Comparison of ENCODE assay signal across 1 cellular context in the genomic region with DNA sequence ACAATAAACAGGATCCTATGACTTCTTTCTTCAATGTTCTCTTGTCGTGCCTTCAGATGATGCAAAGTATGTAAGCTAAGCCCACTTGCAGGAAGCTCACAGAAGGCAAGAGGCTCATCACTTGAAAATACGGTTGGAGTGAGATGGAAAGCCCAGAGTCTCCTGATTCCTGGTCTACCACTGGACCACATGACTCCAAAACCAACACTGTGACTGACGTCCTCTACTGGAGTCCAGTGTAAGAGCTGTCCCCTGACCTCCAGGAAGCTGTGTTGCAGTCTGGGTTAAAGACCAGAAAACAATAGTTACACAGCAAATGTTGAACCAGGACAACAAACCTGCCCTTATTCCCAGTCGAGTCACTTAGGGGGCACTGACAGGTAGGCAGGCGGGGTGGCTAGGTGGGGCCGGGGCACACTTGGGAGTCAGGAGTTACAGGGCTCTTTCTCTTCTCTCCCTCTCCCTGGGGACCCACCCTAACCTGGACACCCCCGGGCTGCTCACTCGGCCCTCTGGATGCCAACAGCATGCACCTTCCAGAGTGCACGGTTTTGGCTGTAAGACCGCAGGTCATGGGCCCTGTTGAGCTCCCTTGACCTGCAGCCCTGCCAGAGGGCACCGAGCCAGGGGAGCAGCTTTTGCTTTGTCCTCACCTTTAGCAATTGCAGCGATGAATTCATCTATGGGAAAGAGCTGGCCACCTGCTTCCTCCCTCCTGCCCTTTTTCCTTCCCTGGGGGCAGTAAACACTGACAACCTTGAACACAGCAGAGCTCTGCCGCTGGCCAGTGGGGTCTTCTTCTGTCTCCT.
A peak's percentile ranks its signal among the peaks of the same experiment; 100 is the strongest.
TF ChIP-seq lines count a peak whose summit lies in the region.

No MANE protein-coding gene starts in this region.

TF ChIP-seq in HepG2, 621 proteins besides CTCF, POLR2A, EP300 and RAD21 (continued from another document and continues in another):
- TF ChIP-seq, protein P1, sequence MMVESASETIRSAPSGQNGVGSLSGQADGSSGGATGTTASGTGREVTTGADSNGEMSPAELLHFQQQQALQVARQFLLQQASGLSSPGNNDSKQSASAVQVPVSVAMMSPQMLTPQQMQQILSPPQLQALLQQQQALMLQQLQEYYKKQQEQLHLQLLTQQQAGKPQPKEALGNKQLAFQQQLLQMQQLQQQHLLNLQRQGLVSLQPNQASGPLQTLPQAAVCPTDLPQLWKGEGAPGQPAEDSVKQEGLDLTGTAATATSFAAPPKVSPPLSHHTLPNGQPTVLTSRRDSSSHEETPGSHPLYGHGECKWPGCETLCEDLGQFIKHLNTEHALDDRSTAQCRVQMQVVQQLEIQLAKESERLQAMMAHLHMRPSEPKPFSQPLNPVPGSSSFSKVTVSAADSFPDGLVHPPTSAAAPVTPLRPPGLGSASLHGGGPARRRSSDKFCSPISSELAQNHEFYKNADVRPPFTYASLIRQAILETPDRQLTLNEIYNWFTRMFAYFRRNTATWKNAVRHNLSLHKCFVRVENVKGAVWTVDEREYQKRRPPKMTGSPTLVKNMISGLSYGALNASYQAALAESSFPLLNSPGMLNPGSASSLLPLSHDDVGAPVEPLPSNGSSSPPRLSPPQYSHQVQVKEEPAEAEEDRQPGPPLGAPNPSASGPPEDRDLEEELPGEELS (CRISPR knock-in tag; IDR thresholded peaks at IDR 0.05), result 0 out of 2 replicates have a peak, but pooled peaks have one; percentile 32
- TF ChIP-seq, protein P2, sequence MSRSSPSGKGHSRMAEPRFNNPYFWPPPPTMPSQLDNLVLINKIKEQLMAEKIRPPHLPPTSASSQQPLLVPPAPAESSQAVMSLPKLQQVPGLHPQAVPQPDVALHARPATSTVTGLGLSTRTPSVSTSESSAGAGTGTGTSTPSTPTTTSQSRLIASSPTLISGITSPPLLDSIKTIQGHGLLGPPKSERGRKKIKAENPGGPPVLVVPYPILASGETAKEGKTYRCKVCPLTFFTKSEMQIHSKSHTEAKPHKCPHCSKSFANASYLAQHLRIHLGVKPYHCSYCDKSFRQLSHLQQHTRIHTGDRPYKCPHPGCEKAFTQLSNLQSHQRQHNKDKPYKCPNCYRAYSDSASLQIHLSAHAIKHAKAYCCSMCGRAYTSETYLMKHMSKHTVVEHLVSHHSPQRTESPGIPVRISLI (CRISPR knock-in tag; IDR thresholded peaks at IDR 0.05; ENCODE audit: borderline replicate concordance), result peak; percentile 19; the same call in 1 of the 2 replicates
- TF ChIP-seq EZH2 (conservative IDR thresholded peaks at IDR 0.05; ENCODE audit: low read depth, low read length) (no peak), SALL1 (CRISPR knock-in tag; IDR thresholded peaks at IDR 0.05) (peak; percentile 65), CBX2 (IDR thresholded peaks at IDR 0.05; ENCODE audit: low read depth, low read length) (peak; percentile 55; the same call in 1 of the 2 replicates), CBX2 (CRISPR knock-in tag; IDR thresholded peaks at IDR 0.05; ENCODE audit: low read depth) (no peak), CBX5 (CRISPR knock-in tag; IDR thresholded peaks at IDR 0.05; ENCODE audit: borderline replicate concordance) (no peak), ZNF782 (CRISPR knock-in tag; IDR thresholded peaks at IDR 0.05; ENCODE audit: borderline replicate concordance) (peak; percentile 50; the same call in 1 of the 2 replicates), TBX3 (IDR thresholded peaks at IDR 0.05; ENCODE audit: borderline replicate concordance) (no peak), BCL6 (CRISPR knock-in tag; IDR thresholded peaks at IDR 0.05) (peak; percentile 76), ZNF230 (CRISPR knock-in tag; IDR thresholded peaks at IDR 0.05) (peak; percentile 80; the same call in 1 of the 2 replicates), ZNF441 (CRISPR knock-in tag; IDR thresholded peaks at IDR 0.05; ENCODE audit: borderline replicate concordance) (peak; percentile 28; the same call in 1 of the 2 replicates), NONO (IDR thresholded peaks at IDR 0.05) (no peak), NONO (CRISPR knock-in tag; conservative IDR thresholded peaks at IDR 0.05) (0 out of 2 replicates have a peak, but pooled peaks have one; percentile 56), SP2 (CRISPR knock-in tag; IDR thresholded peaks at IDR 0.05) (0 out of 2 replicates have a peak, but pooled peaks have one; percentile 20), ZSCAN30 (CRISPR knock-in tag; IDR thresholded peaks at IDR 0.05) (no peak), ERF (CRISPR knock-in tag; IDR thresholded peaks at IDR 0.05) (0 out of 2 replicates have a peak, but pooled peaks have one; percentile 38), ZNF772 (CRISPR knock-in tag; IDR thresholded peaks at IDR 0.05) (0 out of 2 replicates have a peak, but pooled peaks have one; percentile 16), BRCA1 (CRISPR knock-in tag; IDR thresholded peaks at IDR 0.05) (no peak), KLF12 (CRISPR knock-in tag; IDR thresholded peaks at IDR 0.05; ENCODE audit: borderline replicate concordance) (peak; percentile 83; the same call in 1 of the 2 replicates), SRSF1 (optimal IDR thresholded peaks at IDR 0.05; ENCODE audit: low read depth, low read length) (no peak), ZNF160 (CRISPR knock-in tag; IDR thresholded peaks at IDR 0.05) (peak; percentile 48; the same call in 1 of the 2 replicates), SRSF9 (IDR thresholded peaks at IDR 0.05; ENCODE audit: borderline replicate concordance, insufficient read depth, low read depth, low read length, poor library complexity, severe bottlenecking) (no peak), NCOA1 (CRISPR knock-in tag; IDR thresholded peaks at IDR 0.05) (0 out of 2 replicates have a peak, but pooled peaks have one; percentile 44), GZF1 (CRISPR knock-in tag; IDR thresholded peaks at IDR 0.05) (peak; percentile 94), MTA1 (CRISPR knock-in tag; IDR thresholded peaks at IDR 0.05; ENCODE audit: borderline replicate concordance) (no peak), SOX13 (IDR thresholded peaks at IDR 0.05) (no peak), SOX13 (CRISPR knock-in tag; conservative IDR thresholded peaks at IDR 0.05 in 1 of 2, IDR thresholded peaks at IDR 0.05 in 1 of 2) (peak in 1 of 2 experiments; percentile 64; a peak in 1 of 4 replicates), NR2F1 (CRISPR knock-in tag; IDR thresholded peaks at IDR 0.05) (peak in 1 of 2 experiments; percentile 41; a peak in 2 of 4 replicates), ZNF598 (CRISPR knock-in tag; IDR thresholded peaks at IDR 0.05; ENCODE audit: borderline replicate concordance) (0 out of 2 replicates have a peak, but pooled peaks have one; percentile 39), HHEX (CRISPR knock-in tag; IDR thresholded peaks at IDR 0.05) (peak; percentile 52; the same call in 1 of the 2 replicates), SMAD9 (CRISPR knock-in tag; IDR thresholded peaks at IDR 0.05) (no peak)
- TF ChIP-seq, protein P3, sequence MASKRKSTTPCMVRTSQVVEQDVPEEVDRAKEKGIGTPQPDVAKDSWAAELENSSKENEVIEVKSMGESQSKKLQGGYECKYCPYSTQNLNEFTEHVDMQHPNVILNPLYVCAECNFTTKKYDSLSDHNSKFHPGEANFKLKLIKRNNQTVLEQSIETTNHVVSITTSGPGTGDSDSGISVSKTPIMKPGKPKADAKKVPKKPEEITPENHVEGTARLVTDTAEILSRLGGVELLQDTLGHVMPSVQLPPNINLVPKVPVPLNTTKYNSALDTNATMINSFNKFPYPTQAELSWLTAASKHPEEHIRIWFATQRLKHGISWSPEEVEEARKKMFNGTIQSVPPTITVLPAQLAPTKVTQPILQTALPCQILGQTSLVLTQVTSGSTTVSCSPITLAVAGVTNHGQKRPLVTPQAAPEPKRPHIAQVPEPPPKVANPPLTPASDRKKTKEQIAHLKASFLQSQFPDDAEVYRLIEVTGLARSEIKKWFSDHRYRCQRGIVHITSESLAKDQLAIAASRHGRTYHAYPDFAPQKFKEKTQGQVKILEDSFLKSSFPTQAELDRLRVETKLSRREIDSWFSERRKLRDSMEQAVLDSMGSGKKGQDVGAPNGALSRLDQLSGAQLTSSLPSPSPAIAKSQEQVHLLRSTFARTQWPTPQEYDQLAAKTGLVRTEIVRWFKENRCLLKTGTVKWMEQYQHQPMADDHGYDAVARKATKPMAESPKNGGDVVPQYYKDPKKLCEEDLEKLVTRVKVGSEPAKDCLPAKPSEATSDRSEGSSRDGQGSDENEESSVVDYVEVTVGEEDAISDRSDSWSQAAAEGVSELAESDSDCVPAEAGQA (IDR thresholded peaks at IDR 0.05; ENCODE audit: low read depth), result 0 out of 2 replicates have a peak, but pooled peaks have one; percentile 62
- TF ChIP-seq, protein P3 (CRISPR knock-in tag; IDR thresholded peaks at IDR 0.05; ENCODE audit: borderline replicate concordance), result no peak
- TF ChIP-seq, protein P4, sequence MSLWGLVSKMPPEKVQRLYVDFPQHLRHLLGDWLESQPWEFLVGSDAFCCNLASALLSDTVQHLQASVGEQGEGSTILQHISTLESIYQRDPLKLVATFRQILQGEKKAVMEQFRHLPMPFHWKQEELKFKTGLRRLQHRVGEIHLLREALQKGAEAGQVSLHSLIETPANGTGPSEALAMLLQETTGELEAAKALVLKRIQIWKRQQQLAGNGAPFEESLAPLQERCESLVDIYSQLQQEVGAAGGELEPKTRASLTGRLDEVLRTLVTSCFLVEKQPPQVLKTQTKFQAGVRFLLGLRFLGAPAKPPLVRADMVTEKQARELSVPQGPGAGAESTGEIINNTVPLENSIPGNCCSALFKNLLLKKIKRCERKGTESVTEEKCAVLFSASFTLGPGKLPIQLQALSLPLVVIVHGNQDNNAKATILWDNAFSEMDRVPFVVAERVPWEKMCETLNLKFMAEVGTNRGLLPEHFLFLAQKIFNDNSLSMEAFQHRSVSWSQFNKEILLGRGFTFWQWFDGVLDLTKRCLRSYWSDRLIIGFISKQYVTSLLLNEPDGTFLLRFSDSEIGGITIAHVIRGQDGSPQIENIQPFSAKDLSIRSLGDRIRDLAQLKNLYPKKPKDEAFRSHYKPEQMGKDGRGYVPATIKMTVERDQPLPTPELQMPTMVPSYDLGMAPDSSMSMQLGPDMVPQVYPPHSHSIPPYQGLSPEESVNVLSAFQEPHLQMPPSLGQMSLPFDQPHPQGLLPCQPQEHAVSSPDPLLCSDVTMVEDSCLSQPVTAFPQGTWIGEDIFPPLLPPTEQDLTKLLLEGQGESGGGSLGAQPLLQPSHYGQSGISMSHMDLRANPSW (CRISPR knock-in tag; IDR thresholded peaks at IDR 0.05; ENCODE audit: borderline replicate concordance), result peak; percentile 29; the same call in 1 of the 2 replicates
- TF ChIP-seq, protein P5, sequence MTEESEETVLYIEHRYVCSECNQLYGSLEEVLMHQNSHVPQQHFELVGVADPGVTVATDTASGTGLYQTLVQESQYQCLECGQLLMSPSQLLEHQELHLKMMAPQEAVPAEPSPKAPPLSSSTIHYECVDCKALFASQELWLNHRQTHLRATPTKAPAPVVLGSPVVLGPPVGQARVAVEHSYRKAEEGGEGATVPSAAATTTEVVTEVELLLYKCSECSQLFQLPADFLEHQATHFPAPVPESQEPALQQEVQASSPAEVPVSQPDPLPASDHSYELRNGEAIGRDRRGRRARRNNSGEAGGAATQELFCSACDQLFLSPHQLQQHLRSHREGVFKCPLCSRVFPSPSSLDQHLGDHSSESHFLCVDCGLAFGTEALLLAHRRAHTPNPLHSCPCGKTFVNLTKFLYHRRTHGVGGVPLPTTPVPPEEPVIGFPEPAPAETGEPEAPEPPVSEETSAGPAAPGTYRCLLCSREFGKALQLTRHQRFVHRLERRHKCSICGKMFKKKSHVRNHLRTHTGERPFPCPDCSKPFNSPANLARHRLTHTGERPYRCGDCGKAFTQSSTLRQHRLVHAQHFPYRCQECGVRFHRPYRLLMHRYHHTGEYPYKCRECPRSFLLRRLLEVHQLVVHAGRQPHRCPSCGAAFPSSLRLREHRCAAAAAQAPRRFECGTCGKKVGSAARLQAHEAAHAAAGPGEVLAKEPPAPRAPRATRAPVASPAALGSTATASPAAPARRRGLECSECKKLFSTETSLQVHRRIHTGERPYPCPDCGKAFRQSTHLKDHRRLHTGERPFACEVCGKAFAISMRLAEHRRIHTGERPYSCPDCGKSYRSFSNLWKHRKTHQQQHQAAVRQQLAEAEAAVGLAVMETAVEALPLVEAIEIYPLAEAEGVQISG (CRISPR knock-in tag; IDR thresholded peaks at IDR 0.05), result peak; percentile 52
- TF ChIP-seq, protein P6, sequence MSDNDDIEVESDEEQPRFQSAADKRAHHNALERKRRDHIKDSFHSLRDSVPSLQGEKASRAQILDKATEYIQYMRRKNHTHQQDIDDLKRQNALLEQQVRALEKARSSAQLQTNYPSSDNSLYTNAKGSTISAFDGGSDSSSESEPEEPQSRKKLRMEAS (IDR thresholded peaks at IDR 0.05), result peak; percentile 54
- TF ChIP-seq, protein P7, sequence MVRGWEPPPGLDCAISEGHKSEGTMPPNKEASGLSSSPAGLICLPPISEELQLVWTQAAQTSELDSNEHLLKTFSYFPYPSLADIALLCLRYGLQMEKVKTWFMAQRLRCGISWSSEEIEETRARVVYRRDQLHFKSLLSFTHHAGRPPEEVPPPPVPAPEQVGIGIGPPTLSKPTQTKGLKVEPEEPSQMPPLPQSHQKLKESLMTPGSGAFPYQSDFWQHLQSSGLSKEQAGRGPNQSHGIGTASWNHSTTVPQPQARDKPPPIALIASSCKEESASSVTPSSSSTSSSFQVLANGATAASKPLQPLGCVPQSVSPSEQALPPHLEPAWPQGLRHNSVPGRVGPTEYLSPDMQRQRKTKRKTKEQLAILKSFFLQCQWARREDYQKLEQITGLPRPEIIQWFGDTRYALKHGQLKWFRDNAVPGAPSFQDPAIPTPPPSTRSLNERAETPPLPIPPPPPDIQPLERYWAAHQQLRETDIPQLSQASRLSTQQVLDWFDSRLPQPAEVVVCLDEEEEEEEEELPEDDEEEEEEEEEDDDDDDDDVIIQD (CRISPR knock-in tag; IDR thresholded peaks at IDR 0.05; ENCODE audit: low read depth), result no peak; the same call in 1 of the 2 replicates
